ENCODE assay signal across 1 cellular context in genomic region chr20:58568441-58568931, GRCh38.
TF ChIP-seq lines count a peak whose summit lies in the region.

No MANE protein-coding gene starts in this region.

TF ChIP-seq in IMR-90, 13 proteins besides CTCF, POLR2A, EP300 and RAD21:
- TF ChIP-seq MAFK (IDR thresholded peaks at IDR 0.05; ENCODE audit: low read depth, low read length), result no peak
- no peak for TF ChIP-seq FOS (IDR thresholded peaks at IDR 0.05; ENCODE audit: low read depth, low read length)
- TF ChIP-seq RCOR1 (IDR thresholded peaks at IDR 0.05; ENCODE audit: insufficient replicate concordance, low read length), result no peak
- no peak for TF ChIP-seq SMC3 (IDR thresholded peaks at IDR 0.05; ENCODE audit: low read depth, low read length)
- TF ChIP-seq, protein P1, sequence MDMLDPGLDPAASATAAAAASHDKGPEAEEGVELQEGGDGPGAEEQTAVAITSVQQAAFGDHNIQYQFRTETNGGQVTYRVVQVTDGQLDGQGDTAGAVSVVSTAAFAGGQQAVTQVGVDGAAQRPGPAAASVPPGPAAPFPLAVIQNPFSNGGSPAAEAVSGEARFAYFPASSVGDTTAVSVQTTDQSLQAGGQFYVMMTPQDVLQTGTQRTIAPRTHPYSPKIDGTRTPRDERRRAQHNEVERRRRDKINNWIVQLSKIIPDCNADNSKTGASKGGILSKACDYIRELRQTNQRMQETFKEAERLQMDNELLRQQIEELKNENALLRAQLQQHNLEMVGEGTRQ (IDR thresholded peaks at IDR 0.05; ENCODE audit: low read depth, low read length), result no peak
- no peak for TF ChIP-seq BHLHE40 (IDR thresholded peaks at IDR 0.05; ENCODE audit: low read depth, low read length)
- no peak for TF ChIP-seq MAZ (IDR thresholded peaks at IDR 0.05; ENCODE audit: borderline replicate concordance, low read depth, low read length)
- no peak for TF ChIP-seq CHD1 (IDR thresholded peaks at IDR 0.05; ENCODE audit: low read depth, low read length)
- TF ChIP-seq CEBPB (IDR thresholded peaks at IDR 0.05; ENCODE audit: low read depth, low read length), result no peak
- no peak for TF ChIP-seq ELK1 (IDR thresholded peaks at IDR 0.05; ENCODE audit: borderline replicate concordance, low read depth, low read length)
- TF ChIP-seq MXI1 (IDR thresholded peaks at IDR 0.05; ENCODE audit: borderline replicate concordance, low read depth, low read length), result no peak
- no peak for TF ChIP-seq RFX5 (IDR thresholded peaks at IDR 0.05; ENCODE audit: low read depth, low read length)
- TF ChIP-seq NFE2L2 (IDR thresholded peaks at IDR 0.05; ENCODE audit: low read depth, low read length), result no peak
TF ChIP-seq in IMR-90: peak in this region for 0.
